ENCODE assay signal across 1 cellular context in genomic region chr7:5230272-5231067, GRCh38.
TF ChIP-seq lines count a peak whose summit lies in the region.

No MANE protein-coding gene starts in this region.

TF ChIP-seq in K562, 482 proteins besides CTCF, POLR2A, EP300 and RAD21:
- peak; percentile 87 for TF ChIP-seq NR2C1 (IDR thresholded peaks at IDR 0.05)
- TF ChIP-seq NR2C1 (tag; IDR thresholded peaks at IDR 0.05), result peak; percentile 76
- TF ChIP-seq ZNF644 (tag; IDR thresholded peaks at IDR 0.05; ENCODE audit: low read depth), result no peak
- peak; percentile 72 for TF ChIP-seq NR2C2 (CRISPR knock-in tag; IDR thresholded peaks at IDR 0.05)
- peak; percentile 75 for TF ChIP-seq NR2C2 (tag; IDR thresholded peaks at IDR 0.05)
